ENCODE assay signal across 20 cellular contexts in genomic region chr11:20407344-20407743, GRCh38.
"Had no signal": no experiment of that assay in that cellular context is flagged by ENCODE, and none has a peak within 500 bp of the region (broad histone marks: within the 10 kb centered on the region; RNA-seq: fewer than 3 reads in every experiment).

No MANE protein-coding gene starts in this region.

- DNase-seq: dermis blood vessel endothelial cell; dorsolateral prefrontal cortex; effector CD4-positive, alpha-beta T cell; effector memory CD4-positive, alpha-beta T cell; foreskin melanocyte; gastrocnemius medialis; glutamatergic neuron; head of caudate nucleus; heart right ventricle; hippocampal formation; left cardiac atrium; left lung; left ventricle myocardium superior; lower lobe of right lung; mesenchymal stem cell; mucosa of descending colon; naive B cell; naive thymus-derived CD8-positive, alpha-beta T cell had no signal

- H3K27me3 ChIP-seq: dorsolateral prefrontal cortex, esophagus muscularis mucosa, gastrocnemius medialis, heart right ventricle, left lung had no signal

- H3K9me3 ChIP-seq: esophagus muscularis mucosa, gastrocnemius medialis, heart right ventricle, left lung, lower lobe of right lung, mucosa of descending colon had no signal

- ATAC-seq: gastrocnemius medialis; heart right ventricle; left cardiac atrium; left lung; left ventricle myocardium superior; lower lobe of right lung; mucosa of descending colon; naive thymus-derived CD8-positive, alpha-beta T cell had no signal

- H3K4me1 ChIP-seq: esophagus muscularis mucosa, gastrocnemius medialis, heart right ventricle, left lung, lower lobe of right lung had no signal

- H3K4me3 ChIP-seq: coronary artery, dorsolateral prefrontal cortex, esophagus muscularis mucosa, gastrocnemius medialis, heart right ventricle, left lung, lower lobe of right lung, mucosa of descending colon had no signal
